Comparison of ENCODE assay signal across 14 cellular contexts in the genomic region with DNA sequence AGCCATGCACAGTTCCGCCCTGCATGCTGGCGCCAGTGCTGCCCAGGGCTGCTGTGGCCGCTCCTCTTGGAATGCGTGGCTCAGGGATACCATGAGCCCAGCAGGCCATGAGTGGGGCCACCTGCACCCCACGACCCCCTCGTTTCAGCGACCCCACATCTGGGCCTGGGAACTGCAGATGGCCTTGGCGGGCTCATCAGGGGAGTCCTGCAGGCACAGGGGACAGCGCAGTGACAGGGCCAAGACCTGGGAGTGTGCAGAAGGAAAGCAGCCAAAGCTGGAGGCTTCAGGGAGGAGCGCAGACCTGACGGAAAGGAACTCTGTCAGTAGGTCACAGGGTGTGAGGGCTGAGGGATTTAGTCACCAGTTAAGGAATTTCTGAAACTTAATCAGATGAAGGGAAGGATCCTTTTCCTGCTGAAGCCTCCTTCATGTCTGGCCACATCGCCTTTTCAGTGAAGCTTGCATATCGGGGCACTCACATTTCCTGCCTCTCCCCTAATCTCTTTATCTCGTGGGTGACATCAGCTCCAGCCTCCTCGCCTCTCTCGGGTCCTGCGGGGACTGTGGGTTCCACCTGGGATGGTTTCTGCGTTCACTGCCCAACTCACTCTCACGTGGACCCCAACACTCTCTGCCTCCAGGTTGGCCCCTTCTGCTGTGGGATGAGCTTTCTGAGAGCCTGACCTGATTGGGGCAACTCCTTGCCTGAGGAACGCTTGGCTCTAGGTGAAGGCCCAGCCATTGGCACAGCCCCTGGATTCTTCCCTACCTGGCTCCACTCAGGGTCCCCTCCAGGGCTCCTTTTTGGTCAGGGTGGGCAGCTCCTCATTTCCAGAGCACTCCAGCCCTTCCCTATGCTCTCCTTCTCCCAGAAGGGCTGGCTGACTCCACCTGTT.
DNase-seq lines count a peak whose midpoint lies in the region; ATAC-seq and TF ChIP-seq lines count a peak whose summit lies in the region.
"Had no signal": no experiment of that assay in that cellular context is flagged by ENCODE, and none has a peak within 500 bp of the region (broad histone marks: within the 10 kb centered on the region; RNA-seq: fewer than 3 reads in every experiment).

No MANE protein-coding gene starts in this region.

- H3K9me2 ChIP-seq in MM.1S (replicated peaks; ENCODE audit: insufficient read depth, low read length): no peaks in the 10 kb centered on the region

- no peaks in the 10 kb centered on the region for H3K9me3 ChIP-seq in MM.1S (replicated peaks; ENCODE audit: insufficient read depth, low read length)
- H3K9me3 ChIP-seq: adrenal gland, uterus had no signal

- CTCF ChIA-PET in AG04449 (lab: Yijun Ruan, JAX): no interaction called here

- no peaks in the 10 kb centered on the region for H3K27me3 ChIP-seq in MM.1S (replicated peaks; ENCODE audit: insufficient read depth, low read length)
- H3K27me3 ChIP-seq: adrenal gland, uterus had no signal

- no peaks in the 10 kb centered on the region for H3K36me3 ChIP-seq in MM.1S (replicated peaks; ENCODE audit: insufficient read depth, low read length)
- H3K36me3 ChIP-seq: uterus had no signal

- H3K4me3 ChIP-seq in AG04449 (ENCODE audit: low read depth, low read length) (no peak overlapping the region), astrocyte of the spinal cord (ENCODE audit: low read depth, low read length) (no peak overlapping the region), MM.1S (ENCODE audit: low read length) (no peak overlapping the region)
- H3K4me3 ChIP-seq: adrenal gland, uterus had no signal

- no peaks in the 10 kb centered on the region for H3F3A ChIP-seq in MM.1S (ENCODE audit: insufficient read depth, low read length)

- no peak overlapping the region for H3K4me2 ChIP-seq in MM.1S (ENCODE audit: low read depth, low read length)

- H4K20me1 ChIP-seq in MM.1S (ENCODE audit: insufficient read depth, low read length): no peaks in the 10 kb centered on the region

- no peak overlapping the region for H2AFZ ChIP-seq in MM.1S (ENCODE audit: low read length)

- ATAC-seq in GM21825 (IDR thresholded peaks at IDR 0.05; ENCODE audit: unreplicated experiment): no peak
- ATAC-seq: effector memory CD8-positive, alpha-beta T cell; naive thymus-derived CD4-positive, alpha-beta T cell had no signal

- in situ Hi-C loops in astrocyte of the spinal cord (cut with HindIII; ENCODE audit: low sequenced_read_pairs): no loop called here

- no peaks in the 10 kb centered on the region for H3K4me1 ChIP-seq in MM.1S (ENCODE audit: low read length)
- H3K4me1 ChIP-seq: adrenal gland, uterus had no signal

- POLR2A ChIA-PET in AG04449 (lab: Yijun Ruan, JAX): no interaction called here

- H3K9ac ChIP-seq in MM.1S (ENCODE audit: low read length): no peak overlapping the region

- DNase-seq in AG04449 (ENCODE audit: low read depth, low spot score): peak; percentile 19
- peak; percentile 80 for DNase-seq in HT-29 (ENCODE audit: low spot score)
- peak; percentile 20 for DNase-seq in astrocyte of the spinal cord (ENCODE audit: low read depth, low spot score)
- peak; percentile 37 for DNase-seq in left kidney (ENCODE audit: low read depth, low spot score)
- no peak for DNase-seq in GM10266 (ENCODE audit: extremely low spot score)
- DNase-seq in hypothalamus (lab: John Stamatoyannopoulos, UW): no peak
- no peak for DNase-seq in MM.1S
- DNase-seq: DMS79; effector memory CD8-positive, alpha-beta T cell; naive thymus-derived CD4-positive, alpha-beta T cell; small intestine; uterus had no signal

- TF ChIP-seq CTCF in AG04449 (IDR thresholded peaks at IDR 0.05; ENCODE audit: insufficient read depth, low read length, missing control alignments) (no peak), astrocyte of the spinal cord (IDR thresholded peaks at IDR 0.05; ENCODE audit: low read depth, low read length) (no peak), GM10266 (IDR thresholded peaks at IDR 0.05; ENCODE audit: control insufficient read depth, insufficient read depth, low read depth, missing control alignments) (no peak), MM.1S (IDR thresholded peaks at IDR 0.05; ENCODE audit: low read length) (no peak)

- H3K79me2 ChIP-seq in MM.1S (ENCODE audit: low read length): no peaks in the 10 kb centered on the region

- no peak overlapping the region for H3K27ac ChIP-seq in MM.1S (ENCODE audit: low read length)
- H3K27ac ChIP-seq: adrenal gland, uterus had no signal

Comparison
In these comparisons a context has a peak if more than half of its experiments do, and no peak if none do; other contexts are left out.
1. DNase-seq: peak in AG04449 (single experiment), HT-29 (single experiment), astrocyte of the spinal cord (single experiment) and left kidney (single experiment); none in GM10266 (single experiment), hypothalamus (0 of 51) and MM.1S (single experiment).